In genomic region chr5:172097356-172097755, GRCh38 we compare ENCODE assay signal across 17 cellular contexts.
DNase-seq lines count a peak whose midpoint lies in the region; ATAC-seq and TF ChIP-seq lines count a peak whose summit lies in the region.
"Had no signal": no experiment of that assay in that cellular context is flagged by ENCODE, and none has a peak within 500 bp of the region (broad histone marks: within the 10 kb centered on the region; RNA-seq: fewer than 3 reads in every experiment).

No MANE protein-coding gene starts in this region.

- peaks cover 4% of the 10 kb centered on the region for H3K36me3 Mint-ChIP-seq in activated naive CD8-positive, alpha-beta T cell
- peaks cover 25% of the 10 kb centered on the region for H3K36me3 Mint-ChIP-seq in activated naive CD8-positive, alpha-beta T cell treated with anti-CD3 and anti-CD28 coated beads, Interleukin-2, amount 50 U/mL, for 24 hours (ENCODE audit: low read depth)
- no peaks in the 10 kb centered on the region for H3K36me3 Mint-ChIP-seq in nephron (ENCODE audit: low read depth)

- H4K20me1 ChIP-seq in smooth muscle cell (ENCODE audit: low read depth) = no peaks in the 10 kb centered on the region

- no peaks in the 10 kb centered on the region for H3K27me3 Mint-ChIP-seq in activated naive CD8-positive, alpha-beta T cell
- no peaks in the 10 kb centered on the region for H3K27me3 Mint-ChIP-seq in activated naive CD8-positive, alpha-beta T cell treated with anti-CD3 and anti-CD28 coated beads, Interleukin-2, amount 50 U/mL, for 24 hours
- peaks cover 7% of the 10 kb centered on the region for H3K27me3 Mint-ChIP-seq in nephron (ENCODE audit: low read depth)
- H3K27me3 Mint-ChIP-seq: activated naive CD8-positive, alpha-beta T cell treated with anti-CD3 and anti-CD28 coated beads, Interleukin-2, amount 10 ng/mL, durations not matched to agents 7 days and 5 days; stimulated activated naive CD8-positive, alpha-beta T cell treated with anti-CD3 and anti-CD28 coated beads, Interleukin-15, amount 100 ng/mL, for 72 hours had no signal

- ATAC-seq in activated naive CD8-positive, alpha-beta T cell treated with anti-CD3 and anti-CD28 coated beads, Interleukin-2, amount 50 U/mL, for 24 hours = no peak
- no peak for ATAC-seq in sciatic nerve
- ATAC-seq: left ventricle myocardium superior; stimulated activated naive CD8-positive, alpha-beta T cell treated with anti-CD3 and anti-CD28 coated beads, Interleukin-15, amount 100 ng/mL, for 72 hours had no signal

- no peaks in the 10 kb centered on the region for H3K79me2 ChIP-seq in smooth muscle cell (ENCODE audit: low read depth)

- no peak overlapping the region for H3K4me2 ChIP-seq in smooth muscle cell

- H3K9me3 Mint-ChIP-seq in activated naive CD8-positive, alpha-beta T cell (ENCODE audit: low read depth) = no peaks in the 10 kb centered on the region
- H3K9me3 Mint-ChIP-seq in activated naive CD8-positive, alpha-beta T cell treated with anti-CD3 and anti-CD28 coated beads, Interleukin-2, amount 50 U/mL, for 24 hours = no peaks in the 10 kb centered on the region
- H3K9me3 Mint-ChIP-seq in nephron = no peaks in the 10 kb centered on the region
- H3K9me3 Mint-ChIP-seq: activated naive CD8-positive, alpha-beta T cell treated with anti-CD3 and anti-CD28 coated beads, Interleukin-2, amount 10 ng/mL, durations not matched to agents 7 days and 5 days had no signal

- intact Hi-C loops in dorsolateral prefrontal cortex (cut with DNase I) (no loop called here), sciatic nerve (cut with DNase I) (no loop called here)

- peak overlapping the region; percentile 23 for H3K27ac Mint-ChIP-seq in activated naive CD8-positive, alpha-beta T cell
- H3K27ac Mint-ChIP-seq in activated naive CD8-positive, alpha-beta T cell treated with anti-CD3 and anti-CD28 coated beads, Interleukin-2, amount 50 U/mL, for 24 hours = no peak overlapping the region
- H3K27ac Mint-ChIP-seq in nephron = peak overlapping the region; percentile 83 to 88 (median 87)
- H3K27ac Mint-ChIP-seq: activated naive CD8-positive, alpha-beta T cell treated with anti-CD3 and anti-CD28 coated beads, Interleukin-2, amount 10 ng/mL, durations not matched to agents 7 days and 5 days had no signal

- H3K4me3 Mint-ChIP-seq in activated naive CD8-positive, alpha-beta T cell = no peak overlapping the region
- no peak overlapping the region for H3K4me3 Mint-ChIP-seq in activated naive CD8-positive, alpha-beta T cell treated with anti-CD3 and anti-CD28 coated beads, Interleukin-2, amount 50 U/mL, for 24 hours
- H3K4me3 Mint-ChIP-seq in nephron = peak overlapping the region in 1 of 3 experiments; percentile 0
- H3K4me3 Mint-ChIP-seq: activated naive CD8-positive, alpha-beta T cell treated with anti-CD3 and anti-CD28 coated beads, Interleukin-2, amount 10 ng/mL, durations not matched to agents 7 days and 5 days; stimulated activated naive CD8-positive, alpha-beta T cell treated with anti-CD3 and anti-CD28 coated beads, Interleukin-15, amount 100 ng/mL, for 72 hours had no signal

- H3K27me3 ChIP-seq in dorsolateral prefrontal cortex (no peaks in the 10 kb centered on the region), smooth muscle cell (ENCODE audit: low read depth) (no peaks in the 10 kb centered on the region)
- H3K27me3 ChIP-seq: cardiac muscle cell had no signal

- H3K4me1 ChIP-seq in smooth muscle cell (ENCODE audit: low read depth) = no peaks in the 10 kb centered on the region

- H3K27ac ChIP-seq in dorsolateral prefrontal cortex (peak overlapping the region in 2 of 59 donors; percentile 27 to 66), smooth muscle cell (ENCODE audit: low read depth) (no peak overlapping the region)
- H3K27ac ChIP-seq: cardiac muscle cell had no signal

- H3K9me3 ChIP-seq in smooth muscle cell (replicated peaks; ENCODE audit: low read depth) = no peaks in the 10 kb centered on the region

- no peaks in the 10 kb centered on the region for H3K36me3 ChIP-seq in smooth muscle cell (ENCODE audit: low read depth)
- H3K36me3 ChIP-seq: cardiac muscle cell had no signal

- no peaks in the 10 kb centered on the region for H3F3A ChIP-seq in smooth muscle cell (ENCODE audit: low read depth)

- H3K4me1 Mint-ChIP-seq in activated naive CD8-positive, alpha-beta T cell (ENCODE audit: low read depth) = peaks cover 14% of the 10 kb centered on the region
- peaks cover 10% of the 10 kb centered on the region for H3K4me1 Mint-ChIP-seq in activated naive CD8-positive, alpha-beta T cell treated with anti-CD3 and anti-CD28 coated beads, Interleukin-2, amount 50 U/mL, for 24 hours
- H3K4me1 Mint-ChIP-seq in nephron = peaks cover 27% of the 10 kb centered on the region

- no peak overlapping the region for H2AFZ ChIP-seq in smooth muscle cell (ENCODE audit: low read depth)

- H3K4me3 ChIP-seq in dorsolateral prefrontal cortex = no peak overlapping the region
- no peak overlapping the region for H3K4me3 ChIP-seq in smooth muscle cell
- H3K4me3 ChIP-seq: cardiac muscle cell had no signal

- no peak overlapping the region for H3K9ac ChIP-seq in smooth muscle cell (ENCODE audit: low read depth)

- TF ChIP-seq CTCF in dorsolateral prefrontal cortex (IDR thresholded peaks at IDR 0.05 in 54 of 56, conservative IDR thresholded peaks at IDR 0.05 in 2 of 56; ENCODE audit: low read depth in 1 of 56, partially characterized antibody in 56 of 56) (no peak), nephron (IDR thresholded peaks at IDR 0.05; ENCODE audit: unreplicated experiment in 3 of 3) (no peak), smooth muscle cell (IDR thresholded peaks at IDR 0.05; ENCODE audit: borderline replicate concordance, insufficient read depth, poor library complexity, severe bottlenecking) (no peak)

- no peak for DNase-seq in activated naive CD8-positive, alpha-beta T cell treated with anti-CD3 and anti-CD28 coated beads, Interleukin-2, amount 50 U/mL, for 24 hours
- DNase-seq in dorsolateral prefrontal cortex (peak in 8 of 10 donors; percentile 35 to 85 (median 76)), sciatic nerve (ENCODE audit: low spot score) (no peak), smooth muscle cell (lab: John Stamatoyannopoulos, UW; ENCODE audit: unreplicated experiment) (no peak), AML-193 (lab: John Stamatoyannopoulos, UW) (no peak)
- no peak for DNase-seq in stimulated activated CD8-positive, alpha-beta memory T cell treated with anti-CD3 and anti-CD28 coated beads, Interleukin-4, amount 100 ng/mL, for 48 hours
- DNase-seq: activated naive CD8-positive, alpha-beta T cell treated with anti-CD3 and anti-CD28 coated beads, Interleukin-2, amount 10 ng/mL, durations not matched to agents 7 days and 5 days; activated T-cell treated with anti-CD3 and anti-CD28 coated beads for 4 hours; COR-L47; foreskin melanocyte; left ventricle myocardium superior; NCI-H1417 treated with DMSO at 0.1 percent for 48 hours; NCI-H82; stimulated activated naive CD8-positive, alpha-beta T cell treated with anti-CD3 and anti-CD28 coated beads, Interleukin-15, amount 100 ng/mL, for 72 hours had no signal

- 81% methylated on average over 14 of the region's 14 CpGs for WGBS in smooth muscle cell (ENCODE audit: low lambda C conversion rate)

Comparison
In these comparisons a context has a peak if more than half of its experiments do, and no peak if none do; other contexts are left out.
1. DNase-seq: peak in dorsolateral prefrontal cortex (8 of 10); none in activated naive CD8-positive, alpha-beta T cell treated with anti-CD3 and anti-CD28 coated beads, Interleukin-2, amount 50 U/mL, for 24 hours (single experiment), sciatic nerve (single experiment), stimulated activated CD8-positive, alpha-beta memory T cell treated with anti-CD3 and anti-CD28 coated beads, Interleukin-4, amount 100 ng/mL, for 48 hours (single experiment), smooth muscle cell (single experiment) and AML-193 (0 of 2).